ENCODE assay signal across 17 cellular contexts in genomic region chr3:41304603-41305002, GRCh38.
DNase-seq lines count a peak whose midpoint lies in the region; ATAC-seq and TF ChIP-seq lines count a peak whose summit lies in the region.
"Had no signal": no experiment of that assay in that cellular context is flagged by ENCODE, and none has a peak within 500 bp of the region (broad histone marks: within the 10 kb centered on the region; RNA-seq: fewer than 3 reads in every experiment).

No MANE protein-coding gene starts in this region.

- H3K4me1 ChIP-seq in CD4-positive, alpha-beta memory T cell (ENCODE audit: insufficient read depth, low read length), result no peaks in the 10 kb centered on the region

- peaks cover 0 to 3% (median 0%) of the 10 kb centered on the region in 4 donors for H3K4me1 Mint-ChIP-seq in CD4-positive, alpha-beta memory T cell
- H3K4me1 Mint-ChIP-seq: activated CD4-positive, alpha-beta memory T cell treated with anti-CD3 and anti-CD28 coated beads, Interleukin-2, amount 10 ng/mL, durations not matched to agents 7 days and 5 days had no signal

- intact Hi-C loops in CD4-positive, alpha-beta memory T cell (cut with micrococcal nuclease), result no loop called here

- H3K36me3 Mint-ChIP-seq in CD4-positive, alpha-beta memory T cell, result no peaks in the 10 kb centered on the region

- CTCF ChIA-PET in CD4-positive, alpha-beta memory T cell (lab: Charles Lee; ENCODE audit: partially characterized antibody), result no interaction called here

- H3K4me3 ChIP-seq in LNCaP clone FGC (ENCODE audit: low read depth, low read length) (no peak overlapping the region), choroid plexus epithelial cell (ENCODE audit: low read depth, low read length) (no peak overlapping the region)
- no peak overlapping the region for H3K4me3 ChIP-seq in CD4-positive, alpha-beta memory T cell (ENCODE audit: low read length in 2 of 2)
- H3K4me3 ChIP-seq: coronary artery, lung, PC-9 had no signal

- POLR2A ChIA-PET in CD4-positive, alpha-beta memory T cell (lab: Charles Lee; ENCODE audit: partially characterized antibody), result no interaction called here

- no peaks in the 10 kb centered on the region for H3K27me3 ChIP-seq in CD4-positive, alpha-beta memory T cell (ENCODE audit: insufficient read depth, low read length)

- DNase-seq in Ammon's horn (ENCODE audit: low spot score) (peak; percentile 68), LNCaP clone FGC (ENCODE audit: low read depth) (peak; percentile 11), choroid plexus epithelial cell (ENCODE audit: low read depth) (peak; percentile 49), inferior parietal cortex (ENCODE audit: extremely low spot score) (peak; percentile 54), mucosa of gallbladder (ENCODE audit: low spot score) (no peak), NCI-H524 treated with DMSO at 0.1 percent for 48 hours (lab: John Stamatoyannopoulos, UW) (no peak)
- DNase-seq in CD4-positive, alpha-beta memory T cell, result no peak
- DNase-seq: activated CD4-positive, alpha-beta memory T cell treated with anti-CD3 and anti-CD28 coated beads, Interleukin-2, amount 10 ng/mL, durations not matched to agents 7 days and 5 days; activated gamma-delta T cell treated with Interleukin-2 at 50 U/mL for 16 hours; CD4-positive, alpha-beta T cell; stimulated activated CD4-positive, alpha-beta T cell treated with anti-CD3 and anti-CD28 coated beads, Interleukin-4, amount 100 ng/mL, for 24 hours; stimulated activated naive CD8-positive, alpha-beta T cell treated with anti-CD3 and anti-CD28 coated beads, Interleukin-15, Interleukin-2, amounts not matched to agents 100 U/mL and 50 U/mL, for 24 hours had no signal

- H3K27ac Mint-ChIP-seq in CD4-positive, alpha-beta memory T cell, result no peak overlapping the region
- H3K27ac Mint-ChIP-seq: activated CD4-positive, alpha-beta memory T cell treated with anti-CD3 and anti-CD28 coated beads, Interleukin-2, amount 10 ng/mL, durations not matched to agents 7 days and 5 days; CD4-positive, alpha-beta T cell; T-helper 2 cell treated with Interferon-gamma antibody and Interleukin-4, amounts not matched to agents 5 μg/mL and 100 μg/mL, for 36 hours had no signal

- ATAC-seq in HG03280 (IDR thresholded peaks at IDR 0.05; ENCODE audit: unreplicated experiment), result no peak
- ATAC-seq: stimulated activated naive CD8-positive, alpha-beta T cell treated with anti-CD3 and anti-CD28 coated beads, Interleukin-15, Interleukin-2, amounts not matched to agents 100 U/mL and 50 U/mL, for 24 hours had no signal

- TF ChIP-seq CTCF in LNCaP clone FGC (IDR thresholded peaks at IDR 0.05; ENCODE audit: control insufficient read depth, extremely low read depth, insufficient read depth), result no peak
- TF ChIP-seq CTCF in choroid plexus epithelial cell (conservative IDR thresholded peaks at IDR 0.05; ENCODE audit: low read depth, low read length), result no peak

- no peaks in the 10 kb centered on the region for H3K9me3 Mint-ChIP-seq in CD4-positive, alpha-beta memory T cell
- H3K9me3 Mint-ChIP-seq: activated CD4-positive, alpha-beta memory T cell treated with anti-CD3 and anti-CD28 coated beads, Interleukin-2, amount 10 ng/mL, durations not matched to agents 7 days and 5 days; CD4-positive, alpha-beta T cell; T-helper 2 cell treated with Interferon-gamma antibody and Interleukin-4, amounts not matched to agents 5 μg/mL and 100 μg/mL, for 36 hours had no signal

- H3K4me3 Mint-ChIP-seq in CD4-positive, alpha-beta memory T cell, result no peak overlapping the region
- H3K4me3 Mint-ChIP-seq: activated CD4-positive, alpha-beta memory T cell treated with anti-CD3 and anti-CD28 coated beads, Interleukin-2, amount 10 ng/mL, durations not matched to agents 7 days and 5 days; CD4-positive, alpha-beta T cell; T-helper 2 cell treated with Interferon-gamma antibody and Interleukin-4, amounts not matched to agents 5 μg/mL and 100 μg/mL, for 36 hours had no signal

- H3K9me3 ChIP-seq in CD4-positive, alpha-beta memory T cell (ENCODE audit: control insufficient read depth in 1 of 2, low read length in 2 of 2), result no peaks in the 10 kb centered on the region

- no peaks in the 10 kb centered on the region for H3K36me3 ChIP-seq in CD4-positive, alpha-beta memory T cell (ENCODE audit: insufficient read depth, low read length)

- H3K27ac ChIP-seq in CD4-positive, alpha-beta memory T cell (ENCODE audit: low read depth, low read length), result no peak overlapping the region
- H3K27ac ChIP-seq: coronary artery, PC-9 had no signal

- no peaks in the 10 kb centered on the region for H3K27me3 Mint-ChIP-seq in CD4-positive, alpha-beta memory T cell
- H3K27me3 Mint-ChIP-seq: activated CD4-positive, alpha-beta memory T cell treated with anti-CD3 and anti-CD28 coated beads, Interleukin-2, amount 10 ng/mL, durations not matched to agents 7 days and 5 days; CD4-positive, alpha-beta T cell had no signal

Comparison
In these comparisons a context has a peak if more than half of its experiments do, and no peak if none do; other contexts are left out.
1. DNase-seq: peak in Ammon's horn (single experiment), LNCaP clone FGC (single experiment), choroid plexus epithelial cell (single experiment) and inferior parietal cortex (single experiment); none in CD4-positive, alpha-beta memory T cell (0 of 5), mucosa of gallbladder (single experiment) and NCI-H524 treated with DMSO at 0.1 percent for 48 hours (single experiment).